Comparison of ENCODE assay signal across 10 cellular contexts in the genomic region with DNA sequence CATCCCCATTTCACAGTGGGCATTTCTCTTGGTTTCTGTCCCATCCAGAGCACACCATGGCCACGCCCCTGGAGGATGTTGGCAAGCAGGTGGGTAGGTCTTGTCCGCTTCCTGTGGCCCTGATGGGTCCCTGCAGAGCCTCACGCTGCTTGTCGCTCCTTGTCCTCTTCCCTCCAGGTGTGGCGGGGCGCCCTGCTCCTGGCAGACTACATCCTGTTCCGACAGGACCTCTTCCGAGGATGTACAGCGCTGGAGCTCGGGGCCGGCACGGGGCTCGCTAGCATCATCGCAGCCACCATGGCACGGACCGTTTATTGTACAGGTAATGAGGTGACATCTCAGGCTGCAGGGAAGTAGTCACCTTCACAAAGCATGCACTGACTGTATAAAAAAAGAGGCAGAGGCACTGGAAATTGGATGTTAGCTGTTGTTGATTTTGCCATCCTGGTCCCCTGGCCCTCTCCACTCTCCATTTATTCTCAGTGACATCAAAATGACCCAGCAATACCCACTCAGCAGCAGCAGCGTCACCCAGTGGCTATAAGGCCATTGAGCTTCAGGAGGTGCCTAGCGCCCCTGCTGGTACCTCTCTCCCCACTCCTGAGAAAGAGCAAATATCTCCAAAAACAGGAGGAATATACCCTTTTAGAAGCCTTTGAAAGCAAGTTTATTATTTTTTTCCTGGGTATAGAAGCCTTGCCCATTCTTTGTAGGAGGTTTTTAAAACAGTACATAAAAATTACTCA. TPM values are rescaled to one million over a fixed set of nuclear protein-coding genes. Genes with fewer than 3 reads are reported as not detected.
DNase-seq lines count a peak whose midpoint lies in the region; ATAC-seq and TF ChIP-seq lines count a peak whose summit lies in the region.
"Had no signal": no experiment of that assay in that cellular context is flagged by ENCODE, and none has a peak within 500 bp of the region (broad histone marks: within the 10 kb centered on the region; RNA-seq: fewer than 3 reads in every experiment).

No MANE protein-coding gene starts in this region.

- DNase-seq in MCF 10A (ENCODE audit: unreplicated experiment) = no peak
- no peak for DNase-seq in breast epithelium (ENCODE audit: low spot score in 2 of 2)
- DNase-seq in SK-MEL-5 (ENCODE audit: low read depth, low spot score) = peak; percentile 75
- DNase-seq in fibroblast of the aortic adventitia (ENCODE audit: low read depth) = peak; percentile 26
- no peak for DNase-seq in transverse colon
- DNase-seq in activated T-cell treated with anti-CD3 and anti-CD28 coated beads, Interleukin-2, amount 50 U/mL, for 4 hours = no peak
- DNase-seq: activated CD4-positive, alpha-beta T cell treated with anti-CD3 and anti-CD28 coated beads, Interleukin-2, amount 50 U/mL, for 1 hour had no signal

- intact Hi-C loops in MCF 10A (cut with micrococcal nuclease) = loop anchor here (5.0 kb wide), 1 partner anchor 68 kb away; no protein-coding TSS in a partner anchor
- intact Hi-C loops in breast epithelium (cut with DNase I; ENCODE audit: low total_unique reads) = no loop called here
- intact Hi-C loops in transverse colon (cut with DNase I; ENCODE audit: low total_unique reads) = no loop called here

- no TSS peak for BruUV-seq in MCF 10A (replicated peaks; lab: Mats Ljungman, UMichigan)

- ATAC-seq in GM18858 (IDR thresholded peaks at IDR 0.05; ENCODE audit: unreplicated experiment) (no peak), HG02763 (IDR thresholded peaks at IDR 0.05; ENCODE audit: unreplicated experiment) (no peak)
- no peak for ATAC-seq in activated T-cell treated with anti-CD3 and anti-CD28 coated beads, Interleukin-2, amount 50 U/mL, for 4 hours

- no peaks in the 10 kb centered on the region for H3K4me1 Mint-ChIP-seq in MCF 10A (ENCODE audit: insufficient read depth, unreplicated experiment)
- no peaks in the 10 kb centered on the region for H3K4me1 Mint-ChIP-seq in activated T-cell treated with anti-CD3 and anti-CD28 coated beads, Interleukin-2, amount 50 U/mL, for 4 hours (ENCODE audit: low read depth)

- no peaks in the 10 kb centered on the region for H3K36me3 ChIP-seq in breast epithelium
- peaks cover 0 to 53% (median 21%) of the 10 kb centered on the region in 4 donors for H3K36me3 ChIP-seq in transverse colon

- CTCF ChIA-PET in MCF 10A (lab: Yijun Ruan, JAX) = interaction anchor here (0.6 to 5.2 kb wide), 9 partner anchors 12 to 401 kb away, joined by 3 to 39 read pairs (median 4); no protein-coding TSS in a partner anchor

- TF ChIP-seq POLR2A in breast epithelium (IDR thresholded peaks at IDR 0.05) (no peak), transverse colon (IDR thresholded peaks at IDR 0.05) (no peak)

- TF ChIP-seq CTCF in MCF 10A (IDR thresholded peaks at IDR 0.05; ENCODE audit: unreplicated experiment) (peak; percentile 31), breast epithelium (IDR thresholded peaks at IDR 0.05) (no peak), fibroblast of the aortic adventitia (IDR thresholded peaks at IDR 0.05; ENCODE audit: insufficient read depth, low read length) (peak; percentile 63), transverse colon (IDR thresholded peaks at IDR 0.05) (peak; percentile 16 to 45 (median 35))

- in situ Hi-C loops in SK-MEL-5 (cut with HindIII; ENCODE audit: low pct_unique_long_range_greater_than_20kb, low sequenced_read_pairs) (no loop called here), transverse colon (cut with MboI; ENCODE audit: low pct_ligation_motif_present in 1 of 4, low pct_unique_long_range_greater_than_20kb in 1 of 4, low sequenced_read_pairs in 3 of 4) (no loop called here)

- H3K4me1 ChIP-seq in breast epithelium (no peaks in the 10 kb centered on the region), transverse colon (no peaks in the 10 kb centered on the region)

- H3K4me3 ChIP-seq in breast epithelium (no peak overlapping the region), fibroblast of the aortic adventitia (ENCODE audit: low read depth, low read length) (no peak overlapping the region), transverse colon (no peak overlapping the region)

- no peaks in the 10 kb centered on the region for H3K9me3 Mint-ChIP-seq in MCF 10A (ENCODE audit: unreplicated experiment)
- no peaks in the 10 kb centered on the region for H3K9me3 Mint-ChIP-seq in activated T-cell treated with anti-CD3 and anti-CD28 coated beads, Interleukin-2, amount 50 U/mL, for 4 hours

- H3K27ac ChIP-seq in breast epithelium (no peak overlapping the region), transverse colon (no peak overlapping the region)

- H3K4me3 Mint-ChIP-seq in MCF 10A (ENCODE audit: unreplicated experiment) = no peak overlapping the region
- no peak overlapping the region for H3K4me3 Mint-ChIP-seq in activated T-cell treated with anti-CD3 and anti-CD28 coated beads, Interleukin-2, amount 50 U/mL, for 4 hours

- no peak overlapping the region for H3K27ac Mint-ChIP-seq in MCF 10A (ENCODE audit: low read depth, unreplicated experiment)

- 58 to 87% methylated on average over 2 to 18 of the region's 18 CpGs for WGBS in transverse colon (ENCODE audit: low coverage in 1 of 2), 2 donors

- POLR2A ChIA-PET in MCF 10A (lab: Yijun Ruan, JAX) = no interaction called here

- no peak for TF ChIP-seq EP300 in transverse colon (IDR thresholded peaks at IDR 0.05; ENCODE audit: low read depth)

- H3K27me3 Mint-ChIP-seq in MCF 10A (ENCODE audit: insufficient read depth, unreplicated experiment) = no peaks in the 10 kb centered on the region
- H3K27me3 Mint-ChIP-seq in activated T-cell treated with anti-CD3 and anti-CD28 coated beads, Interleukin-2, amount 50 U/mL, for 4 hours (ENCODE audit: low read depth) = no peaks in the 10 kb centered on the region

- H3K9me3 ChIP-seq in breast epithelium = no peaks in the 10 kb centered on the region
- no peaks in the 10 kb centered on the region for H3K9me3 ChIP-seq in transverse colon

- H3K36me3 Mint-ChIP-seq in MCF 10A (ENCODE audit: insufficient read depth, unreplicated experiment) = peaks cover 81% of the 10 kb centered on the region
- peaks cover 29% of the 10 kb centered on the region for H3K36me3 Mint-ChIP-seq in activated T-cell treated with anti-CD3 and anti-CD28 coated beads, Interleukin-2, amount 50 U/mL, for 4 hours (ENCODE audit: insufficient read depth)

- H3K27me3 ChIP-seq in breast epithelium (no peaks in the 10 kb centered on the region), transverse colon (no peaks in the 10 kb centered on the region)

RNA-seq across cellular contexts. Expression of a gene that starts 13.7 kb away (rescaled TPM):
- total RNA-seq in MCF 10A (2022) (36.7 and 47.2 TPM in 2 replicates), breast epithelium (10 to 100 TPM; 26.9 to 36.1 (median 27.4) TPM), fibroblast of the aortic adventitia (ENCODE audit: low replicate concordance) (21.7 and 59.1 TPM in 2 replicates), transverse colon (10 to 100 TPM; 30.0 to 71.0 (median 53.9) TPM)
- total RNA-seq in SK-MEL-5 (2014; rRNA removed; shearing (Covaris generic)) = 10.4 and 10.8 TPM in 2 replicates
- polyA plus RNA-seq in SK-MEL-5 (2015; cell fraction: cytosol; rRNA removed) = 22.9 and 23.0 TPM in 2 replicates
- polyA plus RNA-seq in SK-MEL-5 (2015; cell fraction: nucleus; rRNA removed) = 67.8 and 71.2 TPM in 2 replicates
- total RNA-seq in activated T-cell treated with anti-CD3 and anti-CD28 coated beads, Interleukin-2, amount 50 U/mL, for 4 hours = 10 to 100 TPM; 18.7 to 20.0 (median 19.1) TPM

RNA-seq across cellular contexts. Expression of a gene that starts 39.3 kb away (rescaled TPM):
- total RNA-seq in MCF 10A (2022) = 2.4 and 3.0 TPM in 2 replicates
- total RNA-seq in breast epithelium = 10 to 100 TPM in 1 of 3 donors, 1 to 10 TPM in 2; 7.5 to 12.6 (median 9.8) TPM
- 0.53 and 0.92 TPM in 2 replicates for total RNA-seq in SK-MEL-5 (2014; rRNA removed; shearing (Covaris generic))
- 0.95 and 1.2 TPM in 2 replicates for polyA plus RNA-seq in SK-MEL-5 (2015; cell fraction: cytosol; rRNA removed)
- 1.0 and 1.4 TPM in 2 replicates for polyA plus RNA-seq in SK-MEL-5 (2015; cell fraction: nucleus; rRNA removed)
- total RNA-seq in fibroblast of the aortic adventitia (ENCODE audit: low replicate concordance) = 1.4 and 8.3 TPM in 2 replicates
- total RNA-seq in transverse colon = 10 to 100 TPM; 15.7 to 35.2 (median 21.7) TPM
- 1 to 10 TPM; 3.4 to 6.4 (median 4.5) TPM for total RNA-seq in activated T-cell treated with anti-CD3 and anti-CD28 coated beads, Interleukin-2, amount 50 U/mL, for 4 hours

RNA-seq across cellular contexts. Expression of a gene that starts 44.9 kb away (rescaled TPM):
- not detected in 2 replicates for total RNA-seq in MCF 10A (2022)
- not detected for total RNA-seq in breast epithelium
- not detected in 2 replicates for total RNA-seq in SK-MEL-5 (2014; rRNA removed; shearing (Covaris generic))
- polyA plus RNA-seq in SK-MEL-5 (2015; cell fraction: cytosol; rRNA removed) = not detected in 2 replicates
- polyA plus RNA-seq in SK-MEL-5 (2015; cell fraction: nucleus; rRNA removed) = not detected in 2 replicates
- not detected in 2 replicates for total RNA-seq in fibroblast of the aortic adventitia (ENCODE audit: low replicate concordance)
- total RNA-seq in transverse colon = not detected
- not detected for total RNA-seq in activated T-cell treated with anti-CD3 and anti-CD28 coated beads, Interleukin-2, amount 50 U/mL, for 4 hours
- total RNA-seq: liver had no signal
- polyA plus RNA-seq: liver had no signal

Comparison
In these comparisons a context has a peak if more than half of its experiments do, and no peak if none do; other contexts are left out.
1. CTCF ChIP-seq: peak in MCF 10A (single experiment), fibroblast of the aortic adventitia (single experiment) and transverse colon (5 of 5); none in breast epithelium (0 of 3).
2. DNase-seq: peak in SK-MEL-5 (single experiment) and fibroblast of the aortic adventitia (single experiment); none in MCF 10A (single experiment), breast epithelium (0 of 2), transverse colon (single experiment) and activated T-cell treated with anti-CD3 and anti-CD28 coated beads, Interleukin-2, amount 50 U/mL, for 4 hours (single experiment).